ENCODE assay signal across 1 cellular context in the genomic region with DNA sequence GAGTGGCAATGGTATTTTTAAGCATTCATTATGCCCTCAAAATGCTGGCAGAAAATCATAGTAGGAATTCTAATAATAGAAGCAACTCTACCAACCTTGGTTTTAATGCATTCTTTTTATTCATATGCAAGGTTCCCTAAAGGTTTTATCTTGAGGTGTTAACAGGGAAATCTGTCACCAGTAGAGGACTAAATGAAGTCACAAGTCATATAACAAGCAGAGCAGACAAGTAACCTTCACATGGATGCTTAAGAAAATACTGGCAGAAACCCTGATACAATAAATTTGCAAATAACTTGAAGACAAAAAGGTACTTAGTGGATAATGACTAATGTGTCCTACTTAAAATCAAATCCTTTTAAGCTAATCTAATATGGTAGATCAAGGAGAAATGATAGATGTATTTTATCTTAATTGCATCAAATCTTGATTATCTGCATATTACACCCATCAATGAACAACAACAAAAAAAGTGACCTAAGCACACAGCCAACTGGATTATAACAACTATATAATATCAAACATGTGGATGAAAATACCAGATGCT.
TF ChIP-seq lines count a peak whose summit lies in the region.

No MANE protein-coding gene starts in this region.

TF ChIP-seq in SK-N-SH, 30 proteins besides CTCF, POLR2A, EP300 and RAD21 (continued from another document):
- TF ChIP-seq, protein P1, sequence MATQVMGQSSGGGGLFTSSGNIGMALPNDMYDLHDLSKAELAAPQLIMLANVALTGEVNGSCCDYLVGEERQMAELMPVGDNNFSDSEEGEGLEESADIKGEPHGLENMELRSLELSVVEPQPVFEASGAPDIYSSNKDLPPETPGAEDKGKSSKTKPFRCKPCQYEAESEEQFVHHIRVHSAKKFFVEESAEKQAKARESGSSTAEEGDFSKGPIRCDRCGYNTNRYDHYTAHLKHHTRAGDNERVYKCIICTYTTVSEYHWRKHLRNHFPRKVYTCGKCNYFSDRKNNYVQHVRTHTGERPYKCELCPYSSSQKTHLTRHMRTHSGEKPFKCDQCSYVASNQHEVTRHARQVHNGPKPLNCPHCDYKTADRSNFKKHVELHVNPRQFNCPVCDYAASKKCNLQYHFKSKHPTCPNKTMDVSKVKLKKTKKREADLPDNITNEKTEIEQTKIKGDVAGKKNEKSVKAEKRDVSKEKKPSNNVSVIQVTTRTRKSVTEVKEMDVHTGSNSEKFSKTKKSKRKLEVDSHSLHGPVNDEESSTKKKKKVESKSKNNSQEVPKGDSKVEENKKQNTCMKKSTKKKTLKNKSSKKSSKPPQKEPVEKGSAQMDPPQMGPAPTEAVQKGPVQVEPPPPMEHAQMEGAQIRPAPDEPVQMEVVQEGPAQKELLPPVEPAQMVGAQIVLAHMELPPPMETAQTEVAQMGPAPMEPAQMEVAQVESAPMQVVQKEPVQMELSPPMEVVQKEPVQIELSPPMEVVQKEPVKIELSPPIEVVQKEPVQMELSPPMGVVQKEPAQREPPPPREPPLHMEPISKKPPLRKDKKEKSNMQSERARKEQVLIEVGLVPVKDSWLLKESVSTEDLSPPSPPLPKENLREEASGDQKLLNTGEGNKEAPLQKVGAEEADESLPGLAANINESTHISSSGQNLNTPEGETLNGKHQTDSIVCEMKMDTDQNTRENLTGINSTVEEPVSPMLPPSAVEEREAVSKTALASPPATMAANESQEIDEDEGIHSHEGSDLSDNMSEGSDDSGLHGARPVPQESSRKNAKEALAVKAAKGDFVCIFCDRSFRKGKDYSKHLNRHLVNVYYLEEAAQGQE (IDR thresholded peaks at IDR 0.05; ENCODE audit: low read depth, low read length), result no peak
